24 cellular contexts compared by ENCODE assay signal in genomic region chr7:104196161-104196560, GRCh38. TPM values are rescaled to one million over a fixed set of nuclear protein-coding genes. Genes with fewer than 3 reads are reported as not detected.
DNase-seq lines count a peak whose midpoint lies in the region; ATAC-seq, FAIRE-seq and TF ChIP-seq lines count a peak whose summit lies in the region.
"Had no signal": no experiment of that assay in that cellular context is flagged by ENCODE, and none has a peak within 500 bp of the region (broad histone marks: within the 10 kb centered on the region; RNA-seq: fewer than 3 reads in every experiment).

No MANE protein-coding gene starts in this region.

- H3K36me3 Mint-ChIP-seq in activated CD4-positive, alpha-beta T cell treated with anti-CD3 and anti-CD28 coated beads for 36 hours (ENCODE audit: low read depth) = peaks cover 77% of the 10 kb centered on the region

- H3K36me3 ChIP-seq in SK-N-MC (ENCODE audit: insufficient read depth, low read length) (peaks cover 91% of the 10 kb centered on the region), endothelial cell of umbilical vein (ENCODE audit: control insufficient read depth in 2 of 2, extremely low read depth in 1 of 2, insufficient read depth in 2 of 2, low read length in 2 of 2) (peaks cover 8 to 12% of the 10 kb centered on the region in 2 experiments)

- dilution Hi-C loops in endothelial cell of umbilical vein (cut with MboI; ENCODE audit: extremely low pct_ligation_motif_present, low sequenced_read_pairs) = no loop called here

- POLR2A ChIA-PET in activated CD4-positive, alpha-beta T cell treated with anti-CD3 and anti-CD28 coated beads for 36 hours (lab: Charles Lee) = no interaction called here
- POLR2A ChIA-PET in endothelial cell of umbilical vein (lab: Charles Lee) = no interaction called here

- no peaks in the 10 kb centered on the region for H3K9me1 ChIP-seq in endothelial cell of umbilical vein (replicated peaks; ENCODE audit: control insufficient read depth, extremely low read depth, insufficient read depth, low read length)

- H3K9me3 Mint-ChIP-seq in activated CD4-positive, alpha-beta T cell treated with anti-CD3 and anti-CD28 coated beads for 36 hours (ENCODE audit: low read depth) = peaks cover 2% of the 10 kb centered on the region

- no peak for DNase-seq in activated CD4-positive, alpha-beta T cell treated with anti-CD3 and anti-CD28 coated beads for 36 hours
- DNase-seq in activated CD4-positive, alpha-beta T cell treated with anti-CD3 and anti-CD28 coated beads, Interleukin-2, amount 50 U/mL, for 48 hours = no peak
- DNase-seq in ELR (ENCODE audit: low read depth) (peak; percentile 65), SK-N-MC (ENCODE audit: low read depth, low spot score) (no peak), endothelial cell of umbilical vein (ENCODE audit: low read depth, low spot score) (peak; percentile 74), NCI-H345 treated with DMSO at 0.1 percent for 48 hours (lab: John Stamatoyannopoulos, UW; ENCODE audit: unreplicated experiment) (no peak)
- DNase-seq: activated CD4-positive, alpha-beta T cell treated with anti-CD3 and anti-CD28 coated beads, Interleukin-2, amount 50 U/mL, for 1 hour; adrenal gland; erythroblast; Karpas-422; kidney glomerular epithelial cell; NCI-H526 treated with DMSO at 0.1 percent for 48 hours; stimulated activated CD4-positive, alpha-beta T cell treated with anti-CD3 and anti-CD28 coated beads, Interleukin-4, amount 100 ng/mL, for 1 hour had no signal

- no peaks in the 10 kb centered on the region for H4K20me1 ChIP-seq in endothelial cell of umbilical vein (replicated peaks; ENCODE audit: control insufficient read depth, extremely low read depth, insufficient read depth, low read length)
- H4K20me1 ChIP-seq: BLaER1 treated with 17β-estradiol and CSF1 and Interleukin-3, amounts not matched to agents 10 nM and 100 nM had no signal

- H3K4me1 ChIP-seq in endothelial cell of umbilical vein (ENCODE audit: control insufficient read depth, extremely low read depth, insufficient read depth, low read length) = peaks cover 19% of the 10 kb centered on the region
- H3K4me1 ChIP-seq: adrenal gland had no signal

- H3K9ac ChIP-seq in SK-N-MC (ENCODE audit: insufficient read length) (no peak overlapping the region), endothelial cell of umbilical vein (replicated peaks; ENCODE audit: extremely low read depth, insufficient read depth, low read length) (no peak overlapping the region)
- H3K9ac ChIP-seq: BLaER1 treated with 17β-estradiol and CSF1 and Interleukin-3, amounts not matched to agents 10 nM and 100 nM had no signal

- BruUV-seq in endothelial cell of umbilical vein (replicated peaks; lab: Mats Ljungman, UMichigan) = no TSS peak

- peaks cover 11% of the 10 kb centered on the region for H3K4me1 Mint-ChIP-seq in activated CD4-positive, alpha-beta T cell treated with anti-CD3 and anti-CD28 coated beads for 36 hours
- H3K4me1 Mint-ChIP-seq: memory B cell, nephron had no signal

- CTCF ChIA-PET in activated CD4-positive, alpha-beta T cell treated with anti-CD3 and anti-CD28 coated beads for 36 hours (lab: Charles Lee) = interaction anchor here (1.5 kb wide), 1 partner anchor 35 kb away, joined by 3 read pairs; no protein-coding TSS in a partner anchor
- CTCF ChIA-PET in endothelial cell of umbilical vein (lab: Charles Lee) = no interaction called here

- H3K79me2 ChIP-seq in endothelial cell of umbilical vein (ENCODE audit: control insufficient read depth, insufficient read depth, low read length) = peaks cover 17% of the 10 kb centered on the region

- H3K9me3 ChIP-seq in SK-N-MC (ENCODE audit: low read depth, low read length) (0 out of 2 replicates have a peak, but pooled peaks cover 4% of the 10 kb centered on the region), endothelial cell of umbilical vein (replicated peaks; ENCODE audit: control insufficient read depth, insufficient read depth, low read length) (peaks cover 2% of the 10 kb centered on the region)
- H3K9me3 ChIP-seq: adrenal gland had no signal

- peak; percentile 28 for TF ChIP-seq POLR2A in endothelial cell of umbilical vein (IDR thresholded peaks at IDR 0.05; ENCODE audit: low read depth, low read length)

- intact Hi-C loops in activated CD4-positive, alpha-beta T cell treated with anti-CD3 and anti-CD28 coated beads for 36 hours (cut with DNase I, micrococcal nuclease) = no loop called here
- intact Hi-C loops in endothelial cell of umbilical vein (cut with micrococcal nuclease) = no loop called here

- peak; percentile 63 for ATAC-seq in activated CD4-positive, alpha-beta T cell treated with anti-CD3 and anti-CD28 coated beads for 36 hours
- ATAC-seq in GM18517 (IDR thresholded peaks at IDR 0.05; ENCODE audit: unreplicated experiment) (no peak), HG03175 (IDR thresholded peaks at IDR 0.05; ENCODE audit: unreplicated experiment) (no peak)
- ATAC-seq: HCT116 had no signal

- peak overlapping the region; percentile 41 for H3K4me2 ChIP-seq in endothelial cell of umbilical vein (ENCODE audit: insufficient read depth, low read length)

- TF ChIP-seq CTCF in endothelial cell of umbilical vein (IDR thresholded peaks at IDR 0.05; ENCODE audit: extremely low read depth in 1 of 2, insufficient read depth in 1 of 2, low read depth in 1 of 2, low read length in 2 of 2) = no peak

- H3K4me3 ChIP-seq in SK-N-MC (no peak overlapping the region), endothelial cell of umbilical vein (replicated peaks in 1 of 3; ENCODE audit: insufficient read depth in 1 of 3, low read depth in 1 of 3, low read length in 3 of 3) (no peak overlapping the region)
- H3K4me3 ChIP-seq: adrenal gland; BLaER1 treated with 17β-estradiol and CSF1 and Interleukin-3, amounts not matched to agents 10 nM and 100 nM; skin epidermis had no signal

- FAIRE-seq in endothelial cell of umbilical vein (lab: Jason Lieb, UNC) = peak; percentile 33
- FAIRE-seq: bronchial epithelial cell, urothelium cell line had no signal

- peak overlapping the region; percentile 38; the same call in 1 of the 2 replicates for H3K27ac ChIP-seq in SK-N-MC
- H3K27ac ChIP-seq in endothelial cell of umbilical vein (ENCODE audit: insufficient read depth, low read depth, low read length) = peak overlapping the region; percentile 69
- H3K27ac ChIP-seq: 22Rv1; adrenal gland; BLaER1 treated with 17β-estradiol and CSF1 and Interleukin-3, amounts not matched to agents 10 nM and 100 nM; skin epidermis had no signal

- no peak overlapping the region for H2AFZ ChIP-seq in endothelial cell of umbilical vein (ENCODE audit: low read depth, low read length)

- no peak overlapping the region for H3K4me3 Mint-ChIP-seq in activated CD4-positive, alpha-beta T cell treated with anti-CD3 and anti-CD28 coated beads for 36 hours
- H3K4me3 Mint-ChIP-seq: dendritic cell treated with granulocyte-macrophage colony-stimulating factor and Interleukin-4, amounts not matched to agents 40 ng/mL and 50 ng/mL, for 4 days; memory B cell; nephron had no signal

- H3K27ac Mint-ChIP-seq in activated CD4-positive, alpha-beta T cell treated with anti-CD3 and anti-CD28 coated beads for 36 hours = no peak overlapping the region
- H3K27ac Mint-ChIP-seq: dendritic cell treated with granulocyte-macrophage colony-stimulating factor and Interleukin-4, amounts not matched to agents 40 ng/mL and 50 ng/mL, for 4 days; memory B cell; nephron had no signal

- H3K27me3 Mint-ChIP-seq in activated CD4-positive, alpha-beta T cell treated with anti-CD3 and anti-CD28 coated beads for 36 hours = no peaks in the 10 kb centered on the region
- H3K27me3 Mint-ChIP-seq: dendritic cell treated with granulocyte-macrophage colony-stimulating factor and Interleukin-4, amounts not matched to agents 40 ng/mL and 50 ng/mL, for 4 days; memory B cell had no signal

- no peaks in the 10 kb centered on the region for H3K27me3 ChIP-seq in endothelial cell of umbilical vein (ENCODE audit: control insufficient read depth in 2 of 2, insufficient read depth in 2 of 2, low read length in 2 of 2)
- H3K27me3 ChIP-seq: adrenal gland; BLaER1 treated with 17β-estradiol and CSF1 and Interleukin-3, amounts not matched to agents 10 nM and 100 nM had no signal

TF ChIP-seq in endothelial cell of umbilical vein, 7 proteins besides CTCF, POLR2A, EP300 and RAD21:
- TF ChIP-seq JUN (IDR thresholded peaks at IDR 0.05; ENCODE audit: borderline replicate concordance, insufficient read depth, insufficient read length, low read depth) (peak; percentile 43), MYC (IDR thresholded peaks at IDR 0.05; ENCODE audit: low read depth, low read length) (no peak), MAX (IDR thresholded peaks at IDR 0.05; ENCODE audit: insufficient read depth, insufficient read length) (no peak), FOS (IDR thresholded peaks at IDR 0.05; ENCODE audit: borderline replicate concordance, insufficient read depth, low read length) (peak; percentile 84), GATA2 (IDR thresholded peaks at IDR 0.05; ENCODE audit: insufficient read depth, insufficient read length, low read depth, low read length) (peak; percentile 38), POLR2AphosphoS5 (IDR thresholded peaks at IDR 0.05; ENCODE audit: insufficient read depth, low read depth, low read length) (peak; percentile 63)

RNA-seq across cellular contexts. Expression of gene ORC5, which starts 11.7 kb away (rescaled TPM):
- 10 to 100 TPM; 23.5 to 25.1 TPM for total RNA-seq in activated CD4-positive, alpha-beta T cell treated with anti-CD3 and anti-CD28 coated beads for 36 hours
- 18.6 and 21.1 TPM in 2 replicates for total RNA-seq in endothelial cell of umbilical vein
- polyA plus RNA-seq in endothelial cell of umbilical vein = 5.7 and 7.9 TPM in 2 replicates
- polyA plus RNA-seq in endothelial cell of umbilical vein (2011; cell fraction: cytosol; rRNA removed) = 7.7 and 7.9 TPM in 2 replicates
- polyA plus RNA-seq in endothelial cell of umbilical vein (2011; cell fraction: nucleus; rRNA removed) = 9.5 and 17.0 TPM in 2 replicates
- polyA plus RNA-seq in endothelial cell of umbilical vein (2012) = 28.0 and 39.6 TPM in 2 replicates
- 23.0 and 32.3 TPM in 2 replicates for polyA minus RNA-seq in endothelial cell of umbilical vein
- 11.7 TPM for polyA minus RNA-seq in endothelial cell of umbilical vein (2011; cell fraction: cytosol; rRNA and poly(A)+ RNA removed)
- 32.5 and 34.0 TPM in 2 replicates for polyA minus RNA-seq in endothelial cell of umbilical vein (2011; cell fraction: nucleus; rRNA and poly(A)+ RNA removed)

Comparison
In these comparisons a context has a peak if more than half of its experiments do, and no peak if none do; other contexts are left out.
1. DNase-seq: peak in ELR (single experiment) and endothelial cell of umbilical vein (single experiment); none in activated CD4-positive, alpha-beta T cell treated with anti-CD3 and anti-CD28 coated beads for 36 hours (single experiment), activated CD4-positive, alpha-beta T cell treated with anti-CD3 and anti-CD28 coated beads, Interleukin-2, amount 50 U/mL, for 48 hours (0 of 2), SK-N-MC (single experiment) and NCI-H345 treated with DMSO at 0.1 percent for 48 hours (single experiment).